Comparison of ENCODE assay signal across 8 cellular contexts in the genomic region with DNA sequence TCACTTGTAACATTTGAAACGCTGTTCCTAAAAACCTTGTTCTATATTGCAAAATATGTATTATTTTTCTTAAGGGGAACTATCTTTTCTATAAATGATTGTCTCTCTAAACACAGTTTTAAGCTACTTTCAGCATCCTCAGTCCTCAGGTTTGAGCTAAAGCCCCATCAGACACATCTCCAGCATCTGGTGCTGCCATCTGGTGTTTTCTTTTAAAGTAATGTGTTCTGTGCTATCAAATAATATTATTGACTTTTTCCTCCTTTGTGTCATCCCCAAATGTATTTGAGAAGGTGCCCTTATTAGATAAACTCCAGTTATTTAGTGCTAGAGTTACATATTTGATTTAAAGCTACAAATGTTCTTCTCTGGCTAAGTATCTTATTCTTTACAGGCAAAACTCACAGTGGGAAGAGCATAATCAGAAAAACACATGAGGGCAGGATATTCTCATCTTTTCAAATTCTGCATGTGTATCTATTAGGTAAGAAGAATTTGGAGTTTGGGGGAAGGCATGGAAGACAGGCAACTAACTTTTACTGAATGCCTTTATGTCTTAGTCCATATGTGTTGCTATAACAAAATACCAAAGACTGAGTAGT. TPM values are rescaled to one million over a fixed set of nuclear protein-coding genes. Genes with fewer than 3 reads are reported as not detected.
A peak's percentile ranks its signal among the peaks of the same experiment; 100 is the strongest.
DNase-seq lines count a peak whose midpoint lies in the region; ATAC-seq and TF ChIP-seq lines count a peak whose summit lies in the region.

No MANE protein-coding gene starts in this region.

- no peak overlapping the region for H3K4me3 ChIP-seq in WI38 (ENCODE audit: low read depth, low read length)

- ATAC-seq in left lobe of liver = peak; percentile 46
- ATAC-seq in GM21737 (IDR thresholded peaks at IDR 0.05; ENCODE audit: unreplicated experiment) = no peak
- ATAC-seq in GM19455 (IDR thresholded peaks at IDR 0.05; ENCODE audit: unreplicated experiment) = no peak
- ATAC-seq in HG03432 (IDR thresholded peaks at IDR 0.05; ENCODE audit: unreplicated experiment) = no peak

- 0 out of 2 replicates have a peak, but pooled peaks have one; percentile 26 for TF ChIP-seq CTCF in WI38 (IDR thresholded peaks at IDR 0.05; ENCODE audit: low read depth, low read length)

- peak; percentile 48 for DNase-seq in D341Med (ENCODE audit: low spot score)
- DNase-seq in HT-29 (ENCODE audit: low spot score) = peak; percentile 63
- DNase-seq in left lobe of liver (ENCODE audit: low spot score) = no peak
- no peak for DNase-seq in stimulated activated CD4-positive, alpha-beta T cell treated with anti-CD3 and anti-CD28 coated beads, Interleukin-2, amount 100 ng/mL, for 48 hours

RNA-seq across cellular contexts. Expression of a gene that starts 27.5 kb away (rescaled TPM):
- 0.08 and 0.29 TPM in 2 replicates for total RNA-seq in HT-29 (2014; rRNA removed; shearing (Covaris generic))
- 0.13 TPM for total RNA-seq in left lobe of liver

Comparison
In these comparisons a context has a peak if more than half of its experiments do, and no peak if none do; other contexts are left out.
1. DNase-seq: peak in D341Med (single experiment) and HT-29 (single experiment); none in left lobe of liver (single experiment) and stimulated activated CD4-positive, alpha-beta T cell treated with anti-CD3 and anti-CD28 coated beads, Interleukin-2, amount 100 ng/mL, for 48 hours (0 of 2).